1 cellular context compared by ENCODE assay signal in the genomic region with DNA sequence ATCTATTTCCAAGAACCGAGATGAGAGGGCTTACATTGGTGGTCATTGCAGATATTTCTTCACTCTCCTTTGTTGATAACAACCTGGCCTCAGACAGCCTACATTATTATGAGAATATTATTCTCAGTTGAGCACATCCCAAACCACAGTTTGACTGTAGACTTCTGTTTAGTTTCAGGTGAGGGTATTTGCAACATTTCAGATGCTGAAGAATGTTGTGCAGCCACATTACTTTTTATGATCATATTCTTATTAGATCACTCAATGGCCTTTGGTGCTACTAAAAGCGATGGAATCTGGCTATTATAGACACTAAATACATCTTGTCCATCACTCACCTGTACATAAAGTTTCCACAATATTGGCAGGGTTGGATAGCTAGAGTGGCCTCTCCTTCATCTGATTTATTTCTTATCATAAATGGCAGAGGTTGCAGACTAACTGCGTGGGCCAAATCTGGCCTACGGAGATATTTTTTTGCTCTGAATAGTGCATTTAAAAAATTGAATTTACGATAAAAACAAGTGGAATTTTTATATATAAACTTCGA.
TF ChIP-seq lines count a peak whose summit lies in the region.

No MANE protein-coding gene starts in this region.

TF ChIP-seq in A549, 52 proteins besides CTCF, POLR2A, EP300 and RAD21 (continued from another document):
- TF ChIP-seq ESRRA (IDR thresholded peaks at IDR 0.05; ENCODE audit: borderline replicate concordance, low read length) (no peak), KDM5A (IDR thresholded peaks at IDR 0.05) (no peak), KDM1A (IDR thresholded peaks at IDR 0.05; ENCODE audit: low read depth) (no peak), NFE2L2 (conservative IDR thresholded peaks at IDR 0.05; ENCODE audit: low read length) (no peak), ZSCAN20 (CRISPR knock-in tag; IDR thresholded peaks at IDR 0.05) (peak; percentile 80), FOSL2 (IDR thresholded peaks at IDR 0.05) (no peak), FOSL2 (CRISPR knock-in tag; IDR thresholded peaks at IDR 0.05) (no peak), TFCP2L1 (CRISPR knock-in tag; IDR thresholded peaks at IDR 0.05) (no peak), NPAS2 (CRISPR knock-in tag; IDR thresholded peaks at IDR 0.05; ENCODE audit: borderline replicate concordance) (no peak), HOXA7 (CRISPR knock-in tag; IDR thresholded peaks at IDR 0.05) (peak; percentile 59; the same call in 1 of the 2 replicates), HEYL (CRISPR knock-in tag; IDR thresholded peaks at IDR 0.05) (peak; percentile 78), JUN (IDR thresholded peaks at IDR 0.05) (no peak), GATA3 (IDR thresholded peaks at IDR 0.05; ENCODE audit: borderline replicate concordance) (no peak), CHD4 (IDR thresholded peaks at IDR 0.05; ENCODE audit: borderline replicate concordance) (no peak), ZFP36 (IDR thresholded peaks at IDR 0.05; ENCODE audit: borderline replicate concordance, partially characterized antibody) (no peak), TP53 (CRISPR knock-in tag; IDR thresholded peaks at IDR 0.05) (no peak), HOXB13 (CRISPR knock-in tag; IDR thresholded peaks at IDR 0.05; ENCODE audit: low read depth) (no peak; the same call in 1 of the 2 replicates)
- TF ChIP-seq, protein P1, sequence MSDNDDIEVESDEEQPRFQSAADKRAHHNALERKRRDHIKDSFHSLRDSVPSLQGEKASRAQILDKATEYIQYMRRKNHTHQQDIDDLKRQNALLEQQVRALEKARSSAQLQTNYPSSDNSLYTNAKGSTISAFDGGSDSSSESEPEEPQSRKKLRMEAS (IDR thresholded peaks at IDR 0.05): no peak
- TF ChIP-seq, protein P2, sequence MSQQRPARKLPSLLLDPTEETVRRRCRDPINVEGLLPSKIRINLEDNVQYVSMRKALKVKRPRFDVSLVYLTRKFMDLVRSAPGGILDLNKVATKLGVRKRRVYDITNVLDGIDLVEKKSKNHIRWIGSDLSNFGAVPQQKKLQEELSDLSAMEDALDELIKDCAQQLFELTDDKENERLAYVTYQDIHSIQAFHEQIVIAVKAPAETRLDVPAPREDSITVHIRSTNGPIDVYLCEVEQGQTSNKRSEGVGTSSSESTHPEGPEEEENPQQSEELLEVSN (IDR thresholded peaks at IDR 0.05; ENCODE audit: borderline replicate concordance, low read depth): no peak
- TF ChIP-seq, protein P3, sequence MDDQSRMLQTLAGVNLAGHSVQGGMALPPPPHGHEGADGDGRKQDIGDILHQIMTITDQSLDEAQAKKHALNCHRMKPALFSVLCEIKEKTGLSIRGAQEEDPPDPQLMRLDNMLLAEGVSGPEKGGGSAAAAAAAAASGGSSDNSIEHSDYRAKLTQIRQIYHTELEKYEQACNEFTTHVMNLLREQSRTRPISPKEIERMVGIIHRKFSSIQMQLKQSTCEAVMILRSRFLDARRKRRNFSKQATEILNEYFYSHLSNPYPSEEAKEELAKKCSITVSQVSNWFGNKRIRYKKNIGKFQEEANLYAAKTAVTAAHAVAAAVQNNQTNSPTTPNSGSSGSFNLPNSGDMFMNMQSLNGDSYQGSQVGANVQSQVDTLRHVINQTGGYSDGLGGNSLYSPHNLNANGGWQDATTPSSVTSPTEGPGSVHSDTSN (IDR thresholded peaks at IDR 0.05): no peak
